1 cellular context compared by ENCODE assay signal in the genomic region with DNA sequence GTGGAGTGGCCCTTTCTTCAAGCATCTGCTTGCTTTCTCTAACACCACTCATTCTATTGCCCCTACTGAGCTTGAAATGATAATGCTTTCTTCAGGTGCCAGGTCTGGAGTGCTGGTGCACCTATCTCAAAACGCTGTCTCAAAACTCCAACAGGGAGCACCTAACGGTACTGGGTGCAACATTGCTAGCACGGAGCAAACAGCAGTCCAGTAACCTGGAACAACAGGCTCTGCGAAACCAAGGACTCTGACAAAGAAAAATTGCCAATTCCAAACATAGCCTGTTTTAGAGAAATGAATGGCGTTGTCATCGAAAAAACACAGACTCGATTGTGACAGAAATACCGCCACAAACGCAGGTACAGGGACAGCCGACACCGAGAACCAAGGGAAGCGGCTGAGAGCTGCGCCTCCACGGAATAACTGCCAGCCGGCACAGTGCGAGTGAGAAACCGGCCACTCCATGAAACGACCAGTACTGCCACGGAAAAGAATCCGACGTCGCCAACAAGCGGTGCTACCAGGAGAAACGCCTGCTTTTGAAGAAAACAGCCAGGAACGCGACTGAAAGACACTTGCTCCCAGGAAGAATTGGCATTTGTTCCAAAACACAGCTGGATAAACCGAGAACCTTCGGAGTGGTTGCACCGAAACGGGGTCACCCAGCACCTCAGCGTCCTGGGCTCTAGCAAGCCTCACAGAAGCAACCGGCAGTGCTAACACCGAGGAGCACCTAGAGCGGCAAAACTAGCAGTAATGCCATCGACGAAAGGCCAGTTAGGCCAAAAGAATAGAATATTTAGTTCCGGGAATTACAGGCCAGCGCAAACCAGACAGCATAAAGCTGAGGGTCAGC.
TF ChIP-seq lines count a peak whose summit lies in the region.

No MANE protein-coding gene starts in this region.

TF ChIP-seq in H1, 55 proteins besides CTCF, POLR2A, EP300 and RAD21:
- TF ChIP-seq SUZ12 (IDR thresholded peaks at IDR 0.05; ENCODE audit: low read length): peak; percentile 98
- TF ChIP-seq, protein P1, sequence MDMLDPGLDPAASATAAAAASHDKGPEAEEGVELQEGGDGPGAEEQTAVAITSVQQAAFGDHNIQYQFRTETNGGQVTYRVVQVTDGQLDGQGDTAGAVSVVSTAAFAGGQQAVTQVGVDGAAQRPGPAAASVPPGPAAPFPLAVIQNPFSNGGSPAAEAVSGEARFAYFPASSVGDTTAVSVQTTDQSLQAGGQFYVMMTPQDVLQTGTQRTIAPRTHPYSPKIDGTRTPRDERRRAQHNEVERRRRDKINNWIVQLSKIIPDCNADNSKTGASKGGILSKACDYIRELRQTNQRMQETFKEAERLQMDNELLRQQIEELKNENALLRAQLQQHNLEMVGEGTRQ (IDR thresholded peaks at IDR 0.05; ENCODE audit: low read length): no peak
- 0 out of 2 replicates have a peak, but pooled peaks have one; percentile 3 for TF ChIP-seq TCF12 (IDR thresholded peaks at IDR 0.05; ENCODE audit: low read depth, low read length)
- TF ChIP-seq BRCA1 (IDR thresholded peaks at IDR 0.05; ENCODE audit: low read depth, low read length): no peak
- peak; percentile 98 for TF ChIP-seq RNF2 (IDR thresholded peaks at IDR 0.05; ENCODE audit: borderline replicate concordance, low read depth, low read length, missing control alignments, poor library complexity, severe bottlenecking)
- TF ChIP-seq POU5F1 (IDR thresholded peaks at IDR 0.05; ENCODE audit: low read depth, low read length): no peak
- no peak for TF ChIP-seq CTBP2 (IDR thresholded peaks at IDR 0.05; ENCODE audit: borderline replicate concordance, insufficient read depth, insufficient read length, low read length)
- no peak for TF ChIP-seq KDM4A (IDR thresholded peaks at IDR 0.05; ENCODE audit: low read depth, low read length, severe bottlenecking)
- TF ChIP-seq TBP (IDR thresholded peaks at IDR 0.05; ENCODE audit: low read depth, low read length): no peak
- TF ChIP-seq, protein P2, sequence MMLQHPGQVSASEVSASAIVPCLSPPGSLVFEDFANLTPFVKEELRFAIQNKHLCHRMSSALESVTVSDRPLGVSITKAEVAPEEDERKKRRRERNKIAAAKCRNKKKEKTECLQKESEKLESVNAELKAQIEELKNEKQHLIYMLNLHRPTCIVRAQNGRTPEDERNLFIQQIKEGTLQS (IDR thresholded peaks at IDR 0.05; ENCODE audit: insufficient read depth, low read depth, low read length): no peak
- no peak for TF ChIP-seq CHD2 (IDR thresholded peaks at IDR 0.05; ENCODE audit: low read length)
- TF ChIP-seq BACH1 (IDR thresholded peaks at IDR 0.05; ENCODE audit: low read length): no peak
- TF ChIP-seq NRF1 (IDR thresholded peaks at IDR 0.05; ENCODE audit: low read depth, low read length): no peak
- TF ChIP-seq EZH2 (IDR thresholded peaks at IDR 0.05; ENCODE audit: low read depth, low read length, severe bottlenecking): peak; percentile 97
TF ChIP-seq in H1: peak in this region for 4.
